ENCODE assay signal across 8 cellular contexts in the genomic region with DNA sequence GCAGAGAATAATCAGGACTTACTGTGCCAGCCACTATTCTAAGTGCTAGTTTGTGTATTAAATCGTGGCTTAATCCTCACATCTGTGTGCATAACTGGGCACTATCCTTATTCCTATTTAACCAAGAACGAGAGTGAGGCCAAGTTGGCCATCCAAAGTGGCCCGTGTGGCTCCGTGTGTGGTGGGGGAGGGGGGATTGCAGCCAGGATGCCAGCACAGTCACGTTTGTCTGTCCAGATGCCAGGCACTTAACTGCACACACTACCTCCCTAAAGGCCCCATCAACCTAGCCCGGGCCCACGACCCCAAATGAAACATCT.
DNase-seq lines count a peak whose midpoint lies in the region; ATAC-seq and FAIRE-seq lines count a peak whose summit lies in the region.

No MANE protein-coding gene starts in this region.

- no peak for ATAC-seq in HG03108 (IDR thresholded peaks at IDR 0.05; ENCODE audit: unreplicated experiment)

- H3K4me3 Mint-ChIP-seq in T-helper 2 cell treated with Interferon-gamma antibody and Interleukin-4, amounts not matched to agents 5 μg/mL and 100 μg/mL, for 36 hours, result peak overlapping the region; percentile 75
- peak overlapping the region; percentile 81 for H3K4me3 Mint-ChIP-seq in activated naive CD8-positive, alpha-beta T cell

- no peaks in the 10 kb centered on the region for H3K9me3 Mint-ChIP-seq in T-helper 2 cell treated with Interferon-gamma antibody and Interleukin-4, amounts not matched to agents 5 μg/mL and 100 μg/mL, for 36 hours
- no peaks in the 10 kb centered on the region for H3K9me3 Mint-ChIP-seq in activated naive CD8-positive, alpha-beta T cell (ENCODE audit: low read depth)

- no peaks in the 10 kb centered on the region for H3K36me3 Mint-ChIP-seq in T-helper 2 cell treated with Interferon-gamma antibody and Interleukin-4, amounts not matched to agents 5 μg/mL and 100 μg/mL, for 36 hours (ENCODE audit: low read depth)
- H3K36me3 Mint-ChIP-seq in activated naive CD8-positive, alpha-beta T cell, result peaks cover 3% of the 10 kb centered on the region

- no peak overlapping the region for H3K27ac Mint-ChIP-seq in T-helper 2 cell treated with Interferon-gamma antibody and Interleukin-4, amounts not matched to agents 5 μg/mL and 100 μg/mL, for 36 hours
- H3K27ac Mint-ChIP-seq in activated naive CD8-positive, alpha-beta T cell, result no peak overlapping the region

- H3K27me3 Mint-ChIP-seq in T-helper 2 cell treated with Interferon-gamma antibody and Interleukin-4, amounts not matched to agents 5 μg/mL and 100 μg/mL, for 36 hours (ENCODE audit: low read depth), result peaks cover 77% of the 10 kb centered on the region
- peaks cover 28% of the 10 kb centered on the region for H3K27me3 Mint-ChIP-seq in activated naive CD8-positive, alpha-beta T cell

- peaks cover 15% of the 10 kb centered on the region for H3K4me1 Mint-ChIP-seq in T-helper 2 cell treated with Interferon-gamma antibody and Interleukin-4, amounts not matched to agents 5 μg/mL and 100 μg/mL, for 36 hours (ENCODE audit: low read depth)
- peaks cover 12% of the 10 kb centered on the region for H3K4me1 Mint-ChIP-seq in activated naive CD8-positive, alpha-beta T cell (ENCODE audit: low read depth)

- DNase-seq in T-helper 2 cell treated with Interferon-gamma antibody and Interleukin-4, amounts not matched to agents 5 μg/mL and 100 μg/mL, for 36 hours (ENCODE audit: low spot score), result no peak
- DNase-seq in T-helper 2 cell (no peak), pons (ENCODE audit: low spot score) (peak; percentile 45), amniotic stem cell (lab: John Stamatoyannopoulos, UW) (no peak), frontal cortex (ENCODE audit: low spot score in 2 of 2) (no peak)
- no peak for DNase-seq in Jurkat, Clone E6-1 (ENCODE audit: low read depth, low spot score)

- peak overlapping the region; percentile 72 for H3K4me3 ChIP-seq in Jurkat, Clone E6-1 (ENCODE audit: low read length)

- no peak for FAIRE-seq in frontal cortex (lab: Jason Lieb, UNC)
